10 cellular contexts compared by ENCODE assay signal in the genomic region with DNA sequence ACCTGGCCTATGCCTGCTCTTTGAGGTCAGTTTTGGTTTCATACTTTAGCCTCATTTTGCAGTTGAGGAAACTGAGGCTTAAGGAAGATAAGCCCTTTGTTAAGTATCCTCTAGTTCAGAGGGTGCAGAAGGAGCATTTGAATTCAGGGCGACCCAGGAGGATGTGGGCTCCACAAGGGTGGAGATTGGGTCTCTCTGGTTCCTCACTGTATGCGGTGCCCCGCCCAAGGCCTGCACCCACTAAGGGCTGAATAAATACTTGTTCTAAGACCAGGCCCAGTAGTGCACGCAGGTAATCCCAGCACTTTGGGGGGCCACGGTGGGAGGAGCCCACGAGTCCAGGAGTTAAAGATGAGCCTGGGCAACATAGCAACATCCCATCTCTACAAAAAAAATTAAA. TPM values are rescaled to one million over a fixed set of nuclear protein-coding genes. Genes with fewer than 3 reads are reported as not detected.
DNase-seq lines count a peak whose midpoint lies in the region; ATAC-seq and TF ChIP-seq lines count a peak whose summit lies in the region.
"Had no signal": no experiment of that assay in that cellular context is flagged by ENCODE, and none has a peak within 500 bp of the region (broad histone marks: within the 10 kb centered on the region; RNA-seq: fewer than 3 reads in every experiment).

No MANE protein-coding gene starts in this region.

- peak overlapping the region; percentile 83 to 86 (median 86) for H3K27ac Mint-ChIP-seq in nephron
- no peak overlapping the region for H3K27ac Mint-ChIP-seq in CD14-positive monocyte

- no peak for ATAC-seq in left lobe of liver

- H3K4me1 Mint-ChIP-seq in nephron = peaks cover 4% of the 10 kb centered on the region
- peaks cover 10% of the 10 kb centered on the region for H3K4me1 Mint-ChIP-seq in CD14-positive monocyte

- intact Hi-C loops in CD14-positive monocyte (cut with micrococcal nuclease) = no loop called here

- H3K4me1 ChIP-seq in HUES64 (ENCODE audit: insufficient read depth, low read length) = peaks cover 9% of the 10 kb centered on the region; the same call in 1 of the 2 replicates
- H3K4me1 ChIP-seq in ectodermal cell (ENCODE audit: control insufficient read depth, insufficient read depth, low read length) = peaks cover 4% of the 10 kb centered on the region

- WGBS in HUES64 = 90% methylated on average over 6 of the region's 6 CpGs
- WGBS in ectodermal cell, 2 experiments = 90 to 92% methylated on average over 6 of the region's 6 CpGs

- H3K36me3 ChIP-seq in HUES64 (ENCODE audit: insufficient read depth, low read length) (peaks cover 22% of the 10 kb centered on the region), ectodermal cell (ENCODE audit: control insufficient read depth, insufficient read depth, low read length) (peaks cover 10% of the 10 kb centered on the region)

- no peak for TF ChIP-seq CTCF in 22Rv1 (IDR thresholded peaks at IDR 0.05)
- TF ChIP-seq CTCF in nephron (IDR thresholded peaks at IDR 0.05; ENCODE audit: unreplicated experiment in 3 of 3) = no peak
- no peak for TF ChIP-seq CTCF in CD14-positive monocyte (IDR thresholded peaks at IDR 0.05)

- no peaks in the 10 kb centered on the region for H3K9me3 ChIP-seq in HUES64 (ENCODE audit: insufficient read depth, low read depth, low read length)
- H3K9me3 ChIP-seq in ectodermal cell (ENCODE audit: control insufficient read depth, low read length) = no peaks in the 10 kb centered on the region

- H3K27ac ChIP-seq in 22Rv1 (peak overlapping the region; percentile 92), HUES64 (ENCODE audit: low read depth, low read length) (no peak overlapping the region), ectodermal cell (ENCODE audit: insufficient read depth, low read depth, low read length, poor library complexity, severe bottlenecking) (peak overlapping the region; percentile 86)

- H3K36me3 Mint-ChIP-seq in nephron (ENCODE audit: low read depth) (peaks cover 17% of the 10 kb centered on the region), CD14-positive monocyte (peaks cover 27 to 39% of the 10 kb centered on the region in 2 donors)

- DNase-seq in CD14-positive monocyte (ENCODE audit: low spot score) = no peak
- no peak for DNase-seq in NCI-H69 (lab: John Stamatoyannopoulos, UW)
- DNase-seq in NCI-H1694 (lab: John Stamatoyannopoulos, UW) = no peak
- DNase-seq in left lobe of liver (ENCODE audit: low spot score) = no peak
- DNase-seq: NCI-H1436 treated with DMSO at 0.1 percent for 48 hours; stimulated activated CD4-positive, alpha-beta T cell treated with anti-CD3 and anti-CD28 coated beads, Interleukin-4, amount 100 ng/mL, for 1 hour had no signal

- peak overlapping the region; percentile 81 to 86 (median 85) for H3K4me3 Mint-ChIP-seq in nephron
- H3K4me3 Mint-ChIP-seq in CD14-positive monocyte = peak overlapping the region in 1 of 2 donors; percentile 27

- H3K27me3 Mint-ChIP-seq in nephron (ENCODE audit: low read depth) = no peaks in the 10 kb centered on the region
- peaks cover 0 to 11% (median 3%) of the 10 kb centered on the region in 3 donors for H3K27me3 Mint-ChIP-seq in CD14-positive monocyte (ENCODE audit: low read depth in 3 of 3)

- no peaks in the 10 kb centered on the region for H3K27me3 ChIP-seq in HUES64 (ENCODE audit: insufficient read depth, low read length)
- H3K27me3 ChIP-seq in ectodermal cell (ENCODE audit: control insufficient read depth, insufficient read depth, low read length, poor library complexity, severe bottlenecking) = no peaks in the 10 kb centered on the region

- no peaks in the 10 kb centered on the region for H3K9me3 Mint-ChIP-seq in nephron
- no peaks in the 10 kb centered on the region for H3K9me3 Mint-ChIP-seq in CD14-positive monocyte

- H3K4me3 ChIP-seq in HUES64 (ENCODE audit: low read length) (peak overlapping the region; percentile 69; the same call in 1 of the 2 replicates), ectodermal cell (ENCODE audit: insufficient read depth, low read depth, low read length) (peak overlapping the region; percentile 50)

- peak overlapping the region; percentile 86 for H3K9ac ChIP-seq in HUES64 (ENCODE audit: low read depth, low read length)

RNA-seq across cellular contexts. Expression of a gene that starts 0.8 kb away (rescaled TPM):
- 58.0 TPM for polyA plus RNA-seq in HUES64 (2013, experiment 1 of 2)
- 76.6 TPM for polyA plus RNA-seq in HUES64 (2013, experiment 2 of 2)
- polyA plus RNA-seq in ectodermal cell (2013, experiment 1 of 4) = 184 TPM
- polyA plus RNA-seq in ectodermal cell (2013, experiment 2 of 4) = 199 TPM
- 149 TPM for polyA plus RNA-seq in ectodermal cell (2013, experiment 3 of 4)
- 159 TPM for polyA plus RNA-seq in ectodermal cell (2013, experiment 4 of 4)
- polyA plus RNA-seq in CD14-positive monocyte = 10 to 100 TPM; 43.5 to 95.9 TPM
- 12.9 TPM for total RNA-seq in left lobe of liver

RNA-seq across cellular contexts. Expression of a gene that starts 29.6 kb away (rescaled TPM):
- polyA plus RNA-seq in HUES64 (2013, experiment 1 of 2) = 346 TPM
- 330 TPM for polyA plus RNA-seq in HUES64 (2013, experiment 2 of 2)
- polyA plus RNA-seq in ectodermal cell (2013, experiment 1 of 4) = 641 TPM
- 669 TPM for polyA plus RNA-seq in ectodermal cell (2013, experiment 2 of 4)
- polyA plus RNA-seq in ectodermal cell (2013, experiment 3 of 4) = 454 TPM
- polyA plus RNA-seq in ectodermal cell (2013, experiment 4 of 4) = 486 TPM
- polyA plus RNA-seq in CD14-positive monocyte = 10 to 100 TPM; 34.4 to 48.1 TPM
- total RNA-seq in left lobe of liver = 57.1 TPM

RNA-seq across cellular contexts. Expression of a gene that starts 37.5 kb away (rescaled TPM):
- polyA plus RNA-seq in HUES64 (2013, experiment 1 of 2) = 14.7 TPM
- 17.5 TPM for polyA plus RNA-seq in HUES64 (2013, experiment 2 of 2)
- polyA plus RNA-seq in ectodermal cell (2013, experiment 1 of 4) = 2.0 TPM
- 2.9 TPM for polyA plus RNA-seq in ectodermal cell (2013, experiment 2 of 4)
- polyA plus RNA-seq in ectodermal cell (2013, experiment 3 of 4) = 3.9 TPM
- 2.3 TPM for polyA plus RNA-seq in ectodermal cell (2013, experiment 4 of 4)
- under 1 TPM in 1 of 2 donors, not detected in 1; 0.36 TPM for polyA plus RNA-seq in CD14-positive monocyte
- total RNA-seq in left lobe of liver = 1.0 TPM

RNA-seq across cellular contexts. Expression of a gene that starts 55.8 kb away (rescaled TPM):
- polyA plus RNA-seq in HUES64 (2013, experiment 1 of 2) = 2.4 TPM
- 3.7 TPM for polyA plus RNA-seq in HUES64 (2013, experiment 2 of 2)
- polyA plus RNA-seq in ectodermal cell (2013, experiment 1 of 4) = 3.8 TPM
- polyA plus RNA-seq in ectodermal cell (2013, experiment 2 of 4) = 2.3 TPM
- 3.6 TPM for polyA plus RNA-seq in ectodermal cell (2013, experiment 3 of 4)
- 5.0 TPM for polyA plus RNA-seq in ectodermal cell (2013, experiment 4 of 4)
- 100 to 1,000 TPM; 115 to 130 TPM for polyA plus RNA-seq in CD14-positive monocyte
- 1.3 TPM for total RNA-seq in left lobe of liver

RNA-seq across cellular contexts. Expression of a gene that starts 58.8 kb away (rescaled TPM):
- 27.0 TPM for polyA plus RNA-seq in HUES64 (2013, experiment 1 of 2)
- polyA plus RNA-seq in HUES64 (2013, experiment 2 of 2) = 24.5 TPM
- polyA plus RNA-seq in ectodermal cell (2013, experiment 1 of 4) = 44.1 TPM
- polyA plus RNA-seq in ectodermal cell (2013, experiment 2 of 4) = 39.5 TPM
- 36.2 TPM for polyA plus RNA-seq in ectodermal cell (2013, experiment 3 of 4)
- polyA plus RNA-seq in ectodermal cell (2013, experiment 4 of 4) = 33.4 TPM
- 1 to 10 TPM; 3.9 to 6.1 TPM for polyA plus RNA-seq in CD14-positive monocyte
- 10.4 TPM for total RNA-seq in left lobe of liver

Comparison
In these comparisons a context has a peak if more than half of its experiments do, and no peak if none do; other contexts are left out.
1. H3K27ac Mint-ChIP-seq: peak in nephron (3 of 3); none in CD14-positive monocyte (0 of 7).